ENCODE assay signal across 1 cellular context in the genomic region with DNA sequence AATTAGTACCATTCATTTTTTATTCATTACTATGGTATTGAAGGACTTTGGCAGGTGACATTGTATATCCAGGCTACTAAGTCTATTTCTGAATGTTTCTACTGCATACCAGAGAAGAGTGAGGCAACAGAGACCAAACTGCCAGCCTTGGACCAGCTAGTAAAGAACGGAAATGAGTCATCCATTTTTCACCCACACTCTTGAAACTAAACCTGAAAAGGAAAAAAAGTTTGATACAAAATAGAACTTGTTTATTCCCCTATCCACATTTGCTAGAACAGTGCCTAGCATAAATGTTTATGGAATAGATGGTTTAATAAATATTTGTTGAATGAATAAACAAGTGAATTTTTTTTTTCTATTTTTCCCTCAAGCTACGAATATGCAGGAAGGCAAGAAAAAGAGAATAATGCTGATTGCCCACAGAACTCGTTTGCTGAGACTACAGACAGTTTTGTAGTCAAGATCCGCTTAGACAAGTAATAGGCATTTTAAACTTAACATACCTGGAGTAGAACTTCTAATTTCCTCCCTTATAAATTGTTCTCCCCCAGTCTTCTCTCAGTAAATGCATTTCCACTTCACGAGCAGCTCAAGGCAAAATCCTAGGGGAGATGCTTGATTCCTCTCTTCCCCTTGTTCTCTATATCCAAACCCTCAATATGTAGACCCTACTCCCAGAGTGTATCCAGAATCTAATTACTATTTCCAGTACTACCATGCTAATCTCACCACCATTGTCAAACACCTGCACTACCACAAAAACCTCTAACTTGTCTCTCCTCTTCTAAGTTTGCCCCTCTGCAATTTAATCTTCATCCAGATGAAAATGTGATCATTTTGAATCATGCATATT.
TF ChIP-seq lines count a peak whose summit lies in the region.

No MANE protein-coding gene starts in this region.

TF ChIP-seq in HCT116, 20 proteins besides CTCF, POLR2A, EP300 and RAD21 (continued from another document):
- 0 out of 2 replicates have a peak, but pooled peaks have one; percentile 17 for TF ChIP-seq SRF (IDR thresholded peaks at IDR 0.05; ENCODE audit: low read depth)
